Comparison of ENCODE assay signal across 14 cellular contexts in genomic region chr1:39110882-39111281, GRCh38.
A peak's percentile ranks its signal among the peaks of the same experiment; 100 is the strongest.
DNase-seq lines count a peak whose midpoint lies in the region; ATAC-seq and TF ChIP-seq lines count a peak whose summit lies in the region.
"Had no signal": no experiment of that assay in that cellular context is flagged by ENCODE, and none has a peak within 500 bp of the region (broad histone marks: within the 10 kb centered on the region; RNA-seq: fewer than 3 reads in every experiment).

No MANE protein-coding gene starts in this region.

- no peak overlapping the region for H3K4me3 Mint-ChIP-seq in neural progenitor cell
- H3K4me3 Mint-ChIP-seq: activated naive CD4-positive, alpha-beta T cell treated with anti-CD3 and anti-CD28 coated beads for 36 hours; memory B cell had no signal

- H3K27ac ChIP-seq in Panc1 (ENCODE audit: low read length) (peak overlapping the region; percentile 74), esophagus (ENCODE audit: low read depth in 2 of 2, low read length in 1 of 2) (peak overlapping the region; percentile 3 to 27), neural progenitor cell (peak overlapping the region; percentile 9), OCI-LY7 (ENCODE audit: low read depth, low read length, poor library complexity, severe bottlenecking) (no peak overlapping the region)

- DNase-seq in A172 (ENCODE audit: low spot score) (peak; percentile 27), Panc1 (ENCODE audit: low read depth, low spot score) (no peak), neural progenitor cell (ENCODE audit: low spot score) (no peak), NCI-H1092 treated with DMSO at 0.1 percent for 48 hours (lab: John Stamatoyannopoulos, UW) (no peak), OCI-LY7 (ENCODE audit: low spot score) (no peak), DMS114 treated with DMSO at 0.1 percent for 48 hours (lab: John Stamatoyannopoulos, UW; ENCODE audit: unreplicated experiment) (no peak)
- no peak for DNase-seq in activated CD4-positive, CD25-positive, alpha-beta regulatory T cell treated with anti-CD3 and anti-CD28 coated beads, Interleukin-2, amount 50 U/mL, for 72 hours
- DNase-seq: ACHN; activated naive CD4-positive, alpha-beta T cell treated with anti-CD3 and anti-CD28 coated beads for 36 hours; NCI-H2081; SHP77; stimulated activated naive CD8-positive, alpha-beta T cell treated with anti-CD3 and anti-CD28 coated beads, Interleukin-15, Interleukin-2, amounts not matched to agents 100 U/mL and 50 U/mL, for 24 hours had no signal

- no peaks in the 10 kb centered on the region for H3K27me3 Mint-ChIP-seq in neural progenitor cell (ENCODE audit: insufficient read depth, low read depth)
- H3K27me3 Mint-ChIP-seq: memory B cell had no signal

- no peak for ATAC-seq in Panc1
- ATAC-seq: stimulated activated naive CD8-positive, alpha-beta T cell treated with anti-CD3 and anti-CD28 coated beads, Interleukin-15, Interleukin-2, amounts not matched to agents 100 U/mL and 50 U/mL, for 24 hours had no signal

- no peak overlapping the region for H3K9ac ChIP-seq in neural progenitor cell

- H3F3A ChIP-seq in neural progenitor cell (ENCODE audit: low read depth), result peaks cover 24% of the 10 kb centered on the region

- TF ChIP-seq CTCF in Panc1 (IDR thresholded peaks at IDR 0.05), result no peak
- no peak for TF ChIP-seq CTCF in neural progenitor cell (IDR thresholded peaks at IDR 0.05)
- no peak for TF ChIP-seq CTCF in OCI-LY7 (conservative IDR thresholded peaks at IDR 0.05; ENCODE audit: low read length)

- H3K79me2 ChIP-seq in neural progenitor cell (ENCODE audit: low read depth) (peaks cover 100% of the 10 kb centered on the region), OCI-LY7 (ENCODE audit: insufficient read depth, low read depth, low read length) (no peaks in the 10 kb centered on the region)

- H3K4me3 ChIP-seq in Panc1 (ENCODE audit: low read depth in 2 of 2, low read length in 2 of 2), result no peak overlapping the region
- H3K4me3 ChIP-seq in esophagus (ENCODE audit: low read depth in 1 of 2, low read length in 2 of 2), result no peak overlapping the region
- H3K4me3 ChIP-seq in neural progenitor cell, result no peak overlapping the region
- no peak overlapping the region for H3K4me3 ChIP-seq in OCI-LY7 (ENCODE audit: low read depth, low read length, poor library complexity, severe bottlenecking)

- H3K4me1 ChIP-seq in Panc1 (ENCODE audit: control insufficient read depth, insufficient read depth, low read length) (peaks cover 54% of the 10 kb centered on the region), esophagus (ENCODE audit: control insufficient read depth in 2 of 2, insufficient read depth in 2 of 2, low read length in 1 of 2) (peaks cover 0 to 6% of the 10 kb centered on the region in 2 donors), neural progenitor cell (peaks cover 28% of the 10 kb centered on the region), OCI-LY7 (ENCODE audit: insufficient read depth, low read length, poor library complexity, severe bottlenecking) (peaks cover 4% of the 10 kb centered on the region)

- intact Hi-C loops in Panc1 (cut with micrococcal nuclease; ENCODE audit: unreplicated experiment) (no loop called here), OCI-LY7 (cut with micrococcal nuclease; ENCODE audit: unreplicated experiment) (no loop called here)

- no peaks in the 10 kb centered on the region for H3K9me2 ChIP-seq in OCI-LY7 (ENCODE audit: insufficient read depth, low read length)

- in situ Hi-C loops in Panc1 (cut with HindIII; ENCODE audit: low pct_unique_long_range_greater_than_20kb, low sequenced_read_pairs), result no loop called here

- WGBS in esophagus, 2 donors, result 31 to 75% methylated on average over 1 of the region's 1 CpG

- no TSS peak for BruUV-seq in Panc1 (replicated peaks; lab: Mats Ljungman, UMichigan)
- no TSS peak for BruUV-seq in OCI-LY7 (replicated peaks; lab: Mats Ljungman, UMichigan)

- H3K4me2 ChIP-seq in neural progenitor cell, result no peak overlapping the region
- no peak overlapping the region for H3K4me2 ChIP-seq in OCI-LY7 (ENCODE audit: low read length)

- H4K20me1 ChIP-seq in neural progenitor cell (ENCODE audit: low read depth) (peaks cover 66% of the 10 kb centered on the region), OCI-LY7 (ENCODE audit: insufficient read depth, low read length) (no peaks in the 10 kb centered on the region; the same call in 1 of the 2 replicates)

- CTCF ChIA-PET in Panc1 (lab: Charles Lee), result interaction anchor here (0.7 to 1.5 kb wide), 2 partner anchors 12 to 81 kb away, joined by 4 to 7 read pairs; no protein-coding TSS in a partner anchor
- CTCF ChIA-PET in OCI-LY7 (lab: Charles Lee; ENCODE audit: unreplicated experiment), result no interaction called here

- H3K9me3 ChIP-seq in Panc1 (ENCODE audit: control insufficient read depth, insufficient read depth, low read depth, low read length) (no peaks in the 10 kb centered on the region), esophagus (ENCODE audit: control insufficient read depth in 2 of 2, insufficient read depth in 1 of 2, low read depth in 1 of 2, low read length in 1 of 2) (no peaks in the 10 kb centered on the region), neural progenitor cell (ENCODE audit: low read depth) (no peaks in the 10 kb centered on the region), OCI-LY7 (ENCODE audit: low read length) (no peaks in the 10 kb centered on the region)

- H3K36me3 ChIP-seq in Panc1 (ENCODE audit: control insufficient read depth, insufficient read depth, low read length), result no peaks in the 10 kb centered on the region
- H3K36me3 ChIP-seq in esophagus (ENCODE audit: control insufficient read depth in 2 of 2, insufficient read depth in 2 of 2, low read length in 1 of 2), result no peaks in the 10 kb centered on the region
- H3K36me3 ChIP-seq in neural progenitor cell, result no peaks in the 10 kb centered on the region
- no peaks in the 10 kb centered on the region for H3K36me3 ChIP-seq in OCI-LY7 (ENCODE audit: insufficient read depth, low read length)

- peaks cover 14% of the 10 kb centered on the region for H3K4me1 Mint-ChIP-seq in neural progenitor cell

- POLR2A ChIA-PET in Panc1 (lab: Charles Lee), result interaction anchor here (0.5 kb wide), 1 partner anchor 84 kb away, joined by 3 read pairs; no protein-coding TSS in a partner anchor
- POLR2A ChIA-PET in OCI-LY7 (lab: Charles Lee), result interaction anchor here (0.6 kb wide), 1 partner anchor 230 kb away, joined by 3 read pairs; no protein-coding TSS in a partner anchor

- H3K27me3 ChIP-seq in Panc1 (ENCODE audit: control insufficient read depth, insufficient read depth, low read length), result no peaks in the 10 kb centered on the region
- H3K27me3 ChIP-seq in esophagus (ENCODE audit: control insufficient read depth in 1 of 2, insufficient read depth in 2 of 2, low read length in 2 of 2), result no peaks in the 10 kb centered on the region
- no peaks in the 10 kb centered on the region for H3K27me3 ChIP-seq in neural progenitor cell

- peak overlapping the region; percentile 25 for H3K27ac Mint-ChIP-seq in neural progenitor cell
- H3K27ac Mint-ChIP-seq: activated naive CD4-positive, alpha-beta T cell treated with anti-CD3 and anti-CD28 coated beads for 36 hours; memory B cell had no signal

- no peaks in the 10 kb centered on the region for H3K9me3 Mint-ChIP-seq in neural progenitor cell
- H3K9me3 Mint-ChIP-seq: activated naive CD4-positive, alpha-beta T cell treated with anti-CD3 and anti-CD28 coated beads for 36 hours; memory B cell had no signal

- H2AFZ ChIP-seq in neural progenitor cell (replicated peaks), result no peak overlapping the region
- H2AFZ ChIP-seq in OCI-LY7 (ENCODE audit: low read length), result no peak overlapping the region

- peaks cover 10% of the 10 kb centered on the region for H3K36me3 Mint-ChIP-seq in neural progenitor cell
